8 cellular contexts compared by ENCODE assay signal in genomic region chr19:9791552-9792181, GRCh38. TPM values are rescaled to one million over a fixed set of nuclear protein-coding genes. Genes with fewer than 3 reads are reported as not detected.
DNase-seq lines count a peak whose midpoint lies in the region; ATAC-seq and TF ChIP-seq lines count a peak whose summit lies in the region.

No MANE protein-coding gene starts in this region.

- H3K4me3 Mint-ChIP-seq in endothelial cell (ENCODE audit: unreplicated experiment), result peak overlapping the region; percentile 86

- ATAC-seq in HG02981 (IDR thresholded peaks at IDR 0.05; ENCODE audit: unreplicated experiment), result no peak

- H3K9me3 Mint-ChIP-seq in endothelial cell (ENCODE audit: unreplicated experiment), result no peaks in the 10 kb centered on the region

- TF ChIP-seq CTCF in endothelial cell (IDR thresholded peaks at IDR 0.05; ENCODE audit: unreplicated experiment), result no peak

- H3K27ac Mint-ChIP-seq in endothelial cell (ENCODE audit: unreplicated experiment), result no peak overlapping the region

- DNase-seq in HPDE6-E6E7 (ENCODE audit: extremely low spot score) (peak; percentile 81), NOMO-1 treated with dmso at 0.1 percent for 144 hours (lab: John Stamatoyannopoulos, UW; ENCODE audit: unreplicated experiment) (peak; percentile 59), endothelial cell (ENCODE audit: low spot score) (peak; percentile 91), mesenteric fat pad (ENCODE audit: low spot score) (peak; percentile 97)
- DNase-seq in activated CD8-positive, alpha-beta memory T cell treated with anti-CD3 and anti-CD28 coated beads, Interleukin-2, amount 50 U/mL, for 48 hours, result peak; percentile 94
- peak; percentile 94 for DNase-seq in stimulated activated CD8-positive, alpha-beta memory T cell treated with anti-CD3 and anti-CD28 coated beads, Interleukin-12 subunit alpha, Interleukin-12 subunit beta, amount 100 ng/mL, for 1 hour (ENCODE audit: low read depth)

- H3K36me3 Mint-ChIP-seq in endothelial cell (ENCODE audit: low read depth, unreplicated experiment), result peaks cover 13% of the 10 kb centered on the region

- H3K4me3 ChIP-seq in GM08714 (ENCODE audit: low read length), result peak overlapping the region; percentile 65

- H3K27me3 Mint-ChIP-seq in endothelial cell (ENCODE audit: unreplicated experiment), result peaks cover 7% of the 10 kb centered on the region

- peaks cover 21% of the 10 kb centered on the region for H3K4me1 Mint-ChIP-seq in endothelial cell (ENCODE audit: unreplicated experiment)

RNA-seq across cellular contexts. Expression of gene ZNF846, which starts 23.1 kb away (rescaled TPM):
- 17.6 TPM for total RNA-seq in endothelial cell (ENCODE audit: unreplicated experiment)
- 8.8 TPM for total RNA-seq in mesenteric fat pad

RNA-seq across cellular contexts. Expression of gene FBXL12, which starts 27.2 kb away (rescaled TPM):
- 45.9 TPM for total RNA-seq in endothelial cell (ENCODE audit: unreplicated experiment)
- 23.0 TPM for total RNA-seq in mesenteric fat pad

RNA-seq across cellular contexts. Expression of gene UBL5, which starts 36.1 kb away (rescaled TPM):
- total RNA-seq in endothelial cell (ENCODE audit: unreplicated experiment) (399 TPM), mesenteric fat pad (263 TPM)

RNA-seq across cellular contexts. Expression of gene PIN1, which starts 43.5 kb away (rescaled TPM):
- total RNA-seq in endothelial cell (ENCODE audit: unreplicated experiment) (69.9 TPM), mesenteric fat pad (52.0 TPM)
